ENCODE assay signal across 28 cellular contexts in genomic region chr9:87034891-87035290, GRCh38.
DNase-seq lines count a peak whose midpoint lies in the region; ATAC-seq and TF ChIP-seq lines count a peak whose summit lies in the region.
"Had no signal": no experiment of that assay in that cellular context is flagged by ENCODE, and none has a peak within 500 bp of the region (broad histone marks: within the 10 kb centered on the region; RNA-seq: fewer than 3 reads in every experiment).

No MANE protein-coding gene starts in this region.

- TF ChIP-seq RAD21 in SK-N-SH (IDR thresholded peaks at IDR 0.05; ENCODE audit: low read length) = 0 out of 2 replicates have a peak, but pooled peaks have one; percentile 9

- H3K9me3 ChIP-seq in SK-N-SH = no peaks in the 10 kb centered on the region
- no peaks in the 10 kb centered on the region for H3K9me3 ChIP-seq in uterus
- H3K9me3 ChIP-seq: BLaER1 treated with 17β-estradiol and CSF1 and Interleukin-3, amounts not matched to agents 10 nM and 100 nM; Caco-2; heart left ventricle; lower lobe of right lung had no signal

- H3K79me2 ChIP-seq in SK-N-SH (ENCODE audit: insufficient read depth) = no peaks in the 10 kb centered on the region

- no peaks in the 10 kb centered on the region for H3K27me3 Mint-ChIP-seq in nephron progenitor cell (ENCODE audit: low read depth, poor library complexity)

- 61% methylated on average over 8 of the region's 8 CpGs for WGBS in SK-N-SH (ENCODE audit: low lambda C conversion rate)

- intact Hi-C loops in uterus (cut with DNase I; ENCODE audit: low total_unique reads) = no loop called here

- H3K27me3 ChIP-seq in SK-N-SH (ENCODE audit: insufficient read depth) (no peaks in the 10 kb centered on the region), uterus (no peaks in the 10 kb centered on the region)
- H3K27me3 ChIP-seq: BLaER1 treated with 17β-estradiol and CSF1 and Interleukin-3, amounts not matched to agents 10 nM and 100 nM; dorsolateral prefrontal cortex; heart left ventricle had no signal

- CTCF ChIA-PET in SK-N-SH (lab: Yijun Ruan, JAX) = interaction anchor here (1.0 kb wide), 1 partner anchor 88 kb away, joined by 3 read pairs; no protein-coding TSS in a partner anchor

- H3K9ac ChIP-seq in SK-N-SH = no peak overlapping the region
- H3K9ac ChIP-seq: BLaER1 treated with 17β-estradiol and CSF1 and Interleukin-3, amounts not matched to agents 10 nM and 100 nM had no signal

- H2AFZ ChIP-seq in SK-N-SH (ENCODE audit: low read depth) = no peak overlapping the region

- POLR2A ChIA-PET in SK-N-SH (lab: Yijun Ruan, JAX) = interaction anchor here (0.8 kb wide), 1 partner anchor 87 kb away, joined by 3 read pairs; no protein-coding TSS in a partner anchor

- no peak overlapping the region for H3K4me3 ChIP-seq in SK-N-SH (ENCODE audit: low read depth in 2 of 2, low read length in 1 of 2)
- H3K4me3 ChIP-seq in uterus = no peak overlapping the region
- H3K4me3 ChIP-seq: BLaER1 treated with 17β-estradiol and CSF1 and Interleukin-3, amounts not matched to agents 10 nM and 100 nM; dorsolateral prefrontal cortex; heart left ventricle; K562; lower lobe of right lung had no signal

- TF ChIP-seq POLR2A in uterus (IDR thresholded peaks at IDR 0.05) = no peak

- no peak for ATAC-seq in HG03095 (IDR thresholded peaks at IDR 0.05; ENCODE audit: unreplicated experiment)
- ATAC-seq: HCT116; K562; lower lobe of right lung; sciatic nerve; stimulated activated naive B cell treated with anti-CD40 and anti-IgM and Interleukin-4, amounts not matched to agents 10 μg/mL and 1 μg/mL and 100 μg/mL, for 72 hours had no signal

- H3K4me1 ChIP-seq in SK-N-SH (ENCODE audit: control insufficient read depth in 1 of 2, insufficient read depth in 2 of 2, low read depth in 1 of 2, low read length in 1 of 2) (peaks cover 0 to 13% of the 10 kb centered on the region in 2 experiments; a peak in 2 of 4 replicates), uterus (peaks cover 5 to 11% of the 10 kb centered on the region in 2 donors)
- H3K4me1 ChIP-seq: Caco-2, lower lobe of right lung had no signal

- peaks cover 9% of the 10 kb centered on the region for H3K36me3 Mint-ChIP-seq in nephron progenitor cell (ENCODE audit: low read depth)
- H3K36me3 Mint-ChIP-seq: activated naive CD8-positive, alpha-beta T cell treated with anti-CD3 and anti-CD28 coated beads, Interleukin-2, amount 10 ng/mL, durations not matched to agents 7 days and 5 days; stimulated activated naive B cell treated with anti-CD40 and anti-IgM and Interleukin-4, amounts not matched to agents 10 μg/mL and 1 μg/mL and 100 μg/mL, for 72 hours had no signal

- peaks cover 78% of the 10 kb centered on the region for H3K4me1 Mint-ChIP-seq in nephron progenitor cell
- H3K4me1 Mint-ChIP-seq: activated naive CD8-positive, alpha-beta T cell treated with anti-CD3 and anti-CD28 coated beads, Interleukin-2, amount 10 ng/mL, durations not matched to agents 7 days and 5 days; stimulated activated naive B cell treated with anti-CD40 and anti-IgM and Interleukin-4, amounts not matched to agents 10 μg/mL and 1 μg/mL and 100 μg/mL, for 72 hours had no signal

- H3K9me2 ChIP-seq in SK-N-SH = no peaks in the 10 kb centered on the region

- peak; percentile 42 for DNase-seq in SK-N-SH
- peak; percentile 24 for DNase-seq in fibroblast of gingiva (ENCODE audit: low read depth)
- no peak for DNase-seq in nephron progenitor cell
- no peak for DNase-seq in uterus
- no peak for DNase-seq in MV-4-11 (lab: John Stamatoyannopoulos, UW)
- DNase-seq in GM20000 (ENCODE audit: low spot score) = no peak
- DNase-seq: activated CD4-positive, alpha-beta T cell treated with anti-CD3 and anti-CD28 coated beads for 48 hours; activated gamma-delta T cell; activated naive CD8-positive, alpha-beta T cell treated with anti-CD3 and anti-CD28 coated beads, Interleukin-2, amount 10 ng/mL, durations not matched to agents 7 days and 5 days; activated T-cell treated with anti-CD3 and anti-CD28 coated beads, Interleukin-2, amount 50 U/mL, for 1 hour; Caco-2; cerebellar nuclear complex; DMS79; dorsolateral prefrontal cortex; GDM1; heart left ventricle; lower lobe of right lung; MM.1S; NCI-H345; NCI-H82; stimulated activated CD4-positive, alpha-beta T cell treated with anti-CD3 and anti-CD28 coated beads, Interleukin-4, amount 100 ng/mL, for 4 hours; stimulated activated naive B cell treated with anti-CD40 and anti-IgM and Interleukin-4, amounts not matched to agents 10 μg/mL and 1 μg/mL and 100 μg/mL, for 72 hours; WERI-Rb-1 had no signal

- H3K4me3 Mint-ChIP-seq in nephron progenitor cell = no peak overlapping the region
- H3K4me3 Mint-ChIP-seq: activated naive CD8-positive, alpha-beta T cell treated with anti-CD3 and anti-CD28 coated beads, Interleukin-2, amount 10 ng/mL, durations not matched to agents 7 days and 5 days; stimulated activated naive B cell treated with anti-CD40 and anti-IgM and Interleukin-4, amounts not matched to agents 10 μg/mL and 1 μg/mL and 100 μg/mL, for 72 hours had no signal

- no peaks in the 10 kb centered on the region for H4K20me1 ChIP-seq in SK-N-SH (ENCODE audit: insufficient read depth)
- H4K20me1 ChIP-seq: BLaER1 treated with 17β-estradiol and CSF1 and Interleukin-3, amounts not matched to agents 10 nM and 100 nM had no signal

- H3K27ac ChIP-seq in SK-N-SH (ENCODE audit: low read depth in 2 of 2, low read length in 1 of 2) (peak overlapping the region in 1 of 2 experiments; percentile 91; a peak in 3 of 4 replicates), uterus (peak overlapping the region; percentile 88 to 89)
- H3K27ac ChIP-seq: BLaER1 treated with 17β-estradiol and CSF1 and Interleukin-3, amounts not matched to agents 10 nM and 100 nM; dorsolateral prefrontal cortex; lower lobe of right lung; WERI-Rb-1 had no signal

- peaks cover 5% of the 10 kb centered on the region for H3K9me3 Mint-ChIP-seq in nephron progenitor cell
- H3K9me3 Mint-ChIP-seq: activated naive CD8-positive, alpha-beta T cell treated with anti-CD3 and anti-CD28 coated beads, Interleukin-2, amount 10 ng/mL, durations not matched to agents 7 days and 5 days; stimulated activated naive B cell treated with anti-CD40 and anti-IgM and Interleukin-4, amounts not matched to agents 10 μg/mL and 1 μg/mL and 100 μg/mL, for 72 hours had no signal

- TF ChIP-seq CTCF in SK-N-SH (IDR thresholded peaks at IDR 0.05) (no peak), nephron progenitor cell (IDR thresholded peaks at IDR 0.05) (no peak), uterus (IDR thresholded peaks at IDR 0.05) (no peak), GM20000 (IDR thresholded peaks at IDR 0.05; ENCODE audit: extremely low read depth, missing control alignments) (no peak)

- H3K4me2 ChIP-seq in SK-N-SH = no peak overlapping the region

- H3F3A ChIP-seq in SK-N-SH (replicated peaks; ENCODE audit: insufficient read depth) = no peaks in the 10 kb centered on the region

- TF ChIP-seq EP300 in SK-N-SH (IDR thresholded peaks at IDR 0.05; ENCODE audit: borderline replicate concordance in 1 of 2, low read depth in 1 of 2, low read length in 1 of 2) = peak in 1 of 2 experiments; percentile 55; a peak in 2 of 4 replicates

- H3K36me3 ChIP-seq in SK-N-SH (replicated peaks in 1 of 2; ENCODE audit: control insufficient read depth in 1 of 2, insufficient read depth in 2 of 2, low read length in 1 of 2) = no peaks in the 10 kb centered on the region
- no peaks in the 10 kb centered on the region for H3K36me3 ChIP-seq in uterus
- H3K36me3 ChIP-seq: BLaER1 treated with 17β-estradiol and CSF1 and Interleukin-3, amounts not matched to agents 10 nM and 100 nM; heart left ventricle; lower lobe of right lung; WERI-Rb-1 had no signal

- H3K27ac Mint-ChIP-seq in nephron progenitor cell = peak overlapping the region; percentile 99
- H3K27ac Mint-ChIP-seq: activated naive CD8-positive, alpha-beta T cell treated with anti-CD3 and anti-CD28 coated beads, Interleukin-2, amount 10 ng/mL, durations not matched to agents 7 days and 5 days; stimulated activated naive B cell treated with anti-CD40 and anti-IgM and Interleukin-4, amounts not matched to agents 10 μg/mL and 1 μg/mL and 100 μg/mL, for 72 hours had no signal

TF ChIP-seq in SK-N-SH, 30 proteins besides CTCF, POLR2A, EP300 and RAD21:
- TF ChIP-seq MAX (IDR thresholded peaks at IDR 0.05; ENCODE audit: low read depth) (no peak), TCF12 (IDR thresholded peaks at IDR 0.05) (peak; percentile 43), CHD2 (IDR thresholded peaks at IDR 0.05; ENCODE audit: low read length, partially characterized antibody) (peak; percentile 36), PBX3 (IDR thresholded peaks at IDR 0.05) (peak; percentile 12; the same call in 1 of the 2 replicates)

Comparison
In these comparisons a context has a peak if more than half of its experiments do, and no peak if none do; other contexts are left out.
1. DNase-seq: peak in SK-N-SH (single experiment) and fibroblast of gingiva (single experiment); none in nephron progenitor cell (single experiment), uterus (0 of 2), MV-4-11 (single experiment) and GM20000 (single experiment).